In genomic region chr1:195097316-195097715, GRCh38 we compare ENCODE assay signal across 24 cellular contexts.
DNase-seq lines count a peak whose midpoint lies in the region; ATAC-seq, FAIRE-seq and TF ChIP-seq lines count a peak whose summit lies in the region.
"Had no signal": no experiment of that assay in that cellular context is flagged by ENCODE, and none has a peak within 500 bp of the region (broad histone marks: within the 10 kb centered on the region; RNA-seq: fewer than 3 reads in every experiment).

No MANE protein-coding gene starts in this region.

- no peak overlapping the region for H3K27ac ChIP-seq in HCT116 (ENCODE audit: low read depth, low read length)
- H3K27ac ChIP-seq: colonic mucosa, right lobe of liver had no signal

- RAD21 ChIA-PET in HCT116 (lab: Charles Lee; ENCODE audit: low non-redundant PET in 1 of 2, low total read pairs in 2 of 2, uncharacterized antibody in 2 of 2, unreplicated experiment in 2 of 2), result no interaction called here

- peak; percentile 21; the same call in 1 of the 2 replicates for TF ChIP-seq RAD21 in HCT116 (IDR thresholded peaks at IDR 0.05; ENCODE audit: low read depth)

- peak overlapping the region; percentile 27 for H3K4me2 ChIP-seq in HCT116 (ENCODE audit: low read length)

- H3K27me3 ChIP-seq in HCT116 (ENCODE audit: insufficient read depth, low read length), result no peaks in the 10 kb centered on the region
- H3K27me3 ChIP-seq: colonic mucosa, right lobe of liver had no signal

- H3K4me3 ChIP-seq in HCT116 (replicated peaks in 1 of 2; ENCODE audit: low read depth in 1 of 2, low read length in 2 of 2), result no peak overlapping the region
- H3K4me3 ChIP-seq: colonic mucosa, GM12878, right lobe of liver had no signal

- no peaks in the 10 kb centered on the region for H3K9me3 ChIP-seq in HCT116 (ENCODE audit: control insufficient read depth in 1 of 2, insufficient read depth in 1 of 2, low read depth in 1 of 2, low read length in 2 of 2)
- H3K9me3 ChIP-seq: colonic mucosa, right lobe of liver had no signal

- FAIRE-seq in RCC 7860 (lab: Jason Lieb, UNC), result peak; percentile 33
- FAIRE-seq: G401.6, GM12878, islet of Langerhans had no signal

- no peaks in the 10 kb centered on the region for H4K20me1 ChIP-seq in HCT116 (ENCODE audit: insufficient read depth)

- peak; percentile 44 for DNase-seq in A172 (ENCODE audit: low spot score)
- peak; percentile 61 for DNase-seq in HCT116 (ENCODE audit: low read depth, low spot score)
- peak; percentile 36 for DNase-seq in RCC 7860 (ENCODE audit: low spot score)
- DNase-seq in AG08395 (ENCODE audit: low spot score), result no peak
- DNase-seq in COLO829 (ENCODE audit: low spot score), result no peak
- no peak for DNase-seq in HuH-7 (ENCODE audit: low spot score)
- DNase-seq: activated CD4-positive, CD25-positive, alpha-beta regulatory T cell; activated CD8-positive, alpha-beta memory T cell treated with anti-CD3 and anti-CD28 coated beads, Interleukin-2, amount 10 ng/mL, durations not matched to agents 7 days and 5 days; activated gamma-delta T cell; CD4-positive, alpha-beta memory T cell; colonic mucosa; erythroblast; glutamatergic neuron; H7; NCI-H1048; NCI-H2171; substantia nigra had no signal

- no peaks in the 10 kb centered on the region for H3K79me2 ChIP-seq in HCT116 (ENCODE audit: insufficient read depth, low read length)

- no peak for TF ChIP-seq POLR2A in HCT116 (IDR thresholded peaks at IDR 0.05; ENCODE audit: borderline replicate concordance, extremely low read depth, insufficient read depth, insufficient read length)

- no peak overlapping the region for H2AFZ ChIP-seq in HCT116 (ENCODE audit: low read depth, low read length, poor library complexity, severe bottlenecking)

- POLR2A ChIA-PET in HCT116 (lab: Charles Lee), result no interaction called here

- no peaks in the 10 kb centered on the region for H3K36me3 ChIP-seq in HCT116 (ENCODE audit: control insufficient read depth in 1 of 2, insufficient read depth in 2 of 2, low read length in 2 of 2)
- H3K36me3 ChIP-seq: colonic mucosa, right lobe of liver had no signal

- intact Hi-C loops in HCT116 (cut with micrococcal nuclease), result no loop called here

- no peak overlapping the region for H3K9ac ChIP-seq in HCT116 (ENCODE audit: low read length)

- no TSS peak for BruUV-seq in HCT116 (replicated peaks; lab: Mats Ljungman, UMichigan)

- CTCF ChIA-PET in HCT116 (lab: Charles Lee), result no interaction called here

- TF ChIP-seq CTCF in HCT116 (IDR thresholded peaks at IDR 0.05 in 2 of 3, conservative IDR thresholded peaks at IDR 0.05 in 1 of 3; ENCODE audit: borderline replicate concordance in 1 of 3, insufficient read depth in 1 of 3, low read depth in 2 of 3, low read length in 2 of 3), result no peak

- no peaks in the 10 kb centered on the region for H3K9me2 ChIP-seq in HCT116 (ENCODE audit: insufficient read depth)

- peaks cover 0 to 18% of the 10 kb centered on the region in 2 experiments; a peak in 3 of 4 replicates for H3K4me1 ChIP-seq in HCT116 (ENCODE audit: control insufficient read depth in 1 of 2, insufficient read depth in 2 of 2, low read length in 2 of 2)
- H3K4me1 ChIP-seq: colonic mucosa, right lobe of liver had no signal

- ATAC-seq in HCT116, result peak; percentile 99
- ATAC-seq in esophagus mucosa, result peak; percentile 94
- no peak for ATAC-seq in GM18870 (IDR thresholded peaks at IDR 0.05; ENCODE audit: unreplicated experiment)
- ATAC-seq: activated CD8-positive, alpha-beta memory T cell treated with anti-CD3 and anti-CD28 coated beads, Interleukin-2, amount 10 ng/mL, durations not matched to agents 7 days and 5 days; GM12878; right lobe of liver; Right ventricle myocardium inferior had no signal

TF ChIP-seq in HCT116, 20 proteins besides CTCF, POLR2A, EP300 and RAD21:
- TF ChIP-seq TCF7L2 (IDR thresholded peaks at IDR 0.05; ENCODE audit: borderline replicate concordance, extremely low read depth, insufficient read depth, insufficient read length), result no peak
- peak; percentile 80 for TF ChIP-seq SP1 (IDR thresholded peaks at IDR 0.05; ENCODE audit: low read depth)
- TF ChIP-seq SIN3A (IDR thresholded peaks at IDR 0.05; ENCODE audit: low read depth), result peak; percentile 85; the same call in 1 of the 2 replicates
- no peak for TF ChIP-seq YY1 (IDR thresholded peaks at IDR 0.05; ENCODE audit: extremely low read depth, insufficient replicate concordance, low read depth, low read length)
- peak; percentile 79 for TF ChIP-seq MAX (IDR thresholded peaks at IDR 0.05)
- TF ChIP-seq FOSL1 (IDR thresholded peaks at IDR 0.05; ENCODE audit: low read depth), result peak; percentile 90
- TF ChIP-seq CEBPB (IDR thresholded peaks at IDR 0.05; ENCODE audit: low read depth), result 0 out of 2 replicates have a peak, but pooled peaks have one; percentile 46
- TF ChIP-seq JUND (IDR thresholded peaks at IDR 0.05), result peak; percentile 68; the same call in 1 of the 2 replicates
- TF ChIP-seq ZFX (IDR thresholded peaks at IDR 0.05), result no peak
- peak; percentile 96 for TF ChIP-seq CBX3 (IDR thresholded peaks at IDR 0.05; ENCODE audit: low read depth)
TF ChIP-seq in HCT116: peak in this region for 7.

Comparison
In these comparisons a context has a peak if more than half of its experiments do, and no peak if none do; other contexts are left out.
1. DNase-seq: peak in A172 (single experiment), HCT116 (single experiment) and RCC 7860 (single experiment); none in AG08395 (single experiment), COLO829 (single experiment) and HuH-7 (single experiment).